Comparison of ENCODE assay signal across 28 cellular contexts in genomic region chr12:2819810-2820209, GRCh38. TPM values are rescaled to one million over a fixed set of nuclear protein-coding genes. Genes with fewer than 3 reads are reported as not detected.
"Had no signal": no experiment of that assay in that cellular context is flagged by ENCODE, and none has a peak within 500 bp of the region (broad histone marks: within the 10 kb centered on the region; RNA-seq: fewer than 3 reads in every experiment).

No MANE protein-coding gene starts in this region.

- H3K9me3 Mint-ChIP-seq: activated T-cell treated with anti-CD3 and anti-CD28 coated beads, Interleukin-2, amount 50 U/mL, for 24 hours; activated T-helper 1 cell treated with anti-CD3 and anti-CD28 coated beads, Interleukin-12 subunit alpha, Interleukin-12 subunit beta, Interleukin-2, Interleukin-4 antibody, amounts not matched to agents 30 ng/mL and 10 ng/mL and 1 ng/mL, durations not matched to agents 14 hours and 24 hours and 36 hours; WTC11 had no signal

- ATAC-seq: activated CD8-positive, alpha-beta memory T cell treated with anti-CD3 and anti-CD28 coated beads, Interleukin-2, amount 10 ng/mL, durations not matched to agents 7 days and 5 days; SK-N-SH treated with all-trans-retinoic acid at 6 μM for 48 hours; WTC11 had no signal

- H3K27me3 ChIP-seq: brain microvascular endothelial cell, cardiac muscle cell, SJSA1 had no signal

- H3K27me3 Mint-ChIP-seq: activated CD8-positive, alpha-beta memory T cell treated with anti-CD3 and anti-CD28 coated beads, Interleukin-2, amount 10 ng/mL, durations not matched to agents 7 days and 5 days; activated naive CD8-positive, alpha-beta T cell; activated T-cell treated with anti-CD3 and anti-CD28 coated beads, Interleukin-2, amount 50 U/mL, for 24 hours had no signal

- H3K9ac ChIP-seq: KMS-11 had no signal

- H3K4me2 ChIP-seq: KMS-11 had no signal

- H3K4me3 Mint-ChIP-seq: activated CD8-positive, alpha-beta memory T cell treated with anti-CD3 and anti-CD28 coated beads, Interleukin-2, amount 10 ng/mL, durations not matched to agents 7 days and 5 days; activated naive CD8-positive, alpha-beta T cell; activated T-cell treated with anti-CD3 and anti-CD28 coated beads, Interleukin-2, amount 50 U/mL, for 24 hours; activated T-helper 1 cell treated with anti-CD3 and anti-CD28 coated beads, Interleukin-12 subunit alpha, Interleukin-12 subunit beta, Interleukin-2, Interleukin-4 antibody, amounts not matched to agents 30 ng/mL and 10 ng/mL and 1 ng/mL, durations not matched to agents 14 hours and 24 hours and 36 hours; WTC11 had no signal

- H3K4me3 ChIP-seq: cardiac muscle cell, SJSA1 had no signal

- DNase-seq: activated CD4-positive, alpha-beta T cell treated with anti-CD3 and anti-CD28 coated beads for 48 hours; activated CD4-positive, alpha-beta T cell treated with anti-CD3 and anti-CD28 coated beads, Interleukin-2, amount 50 U/mL, for 4 hours; activated CD4-positive, CD25-positive, alpha-beta regulatory T cell treated with anti-CD3 and anti-CD28 coated beads, Interleukin-2, amount 50 U/mL, for 72 hours; activated CD8-positive, alpha-beta memory T cell treated with anti-CD3 and anti-CD28 coated beads, Interleukin-2, amount 10 ng/mL, durations not matched to agents 7 days and 5 days; activated effector memory CD4-positive, alpha-beta T cell treated with Interleukin-2 at 50 U/mL for 16 hours; activated naive CD4-positive, alpha-beta T cell; activated T-cell treated with anti-CD3 and anti-CD28 coated beads, Interleukin-2, amount 50 U/mL, for 24 hours; amygdala; brain microvascular endothelial cell; NCI-H1092; NCI-H1436; NCI-H1694 treated with DMSO at 0.1 percent for 48 hours; NCI-H2029 treated with DMSO at 0.1 percent for 48 hours; NCI-H446; NCI-H524; SHP77; SW 1271; T-helper 9 cell had no signal

- H3K27ac ChIP-seq: brain microvascular endothelial cell, cardiac muscle cell, KMS-11, SJSA1 had no signal

- FAIRE-seq: RCC 7860 had no signal

- H3K9me3 ChIP-seq: SJSA1 had no signal

- H3K27ac Mint-ChIP-seq: activated CD8-positive, alpha-beta memory T cell treated with anti-CD3 and anti-CD28 coated beads, Interleukin-2, amount 10 ng/mL, durations not matched to agents 7 days and 5 days; activated naive CD8-positive, alpha-beta T cell; activated T-cell treated with anti-CD3 and anti-CD28 coated beads, Interleukin-2, amount 50 U/mL, for 24 hours; WTC11 had no signal

RNA-seq across cellular contexts. Expression of gene NRIP2, which starts 15.0 kb away (rescaled TPM):
- total RNA-seq: activated CD8-positive, alpha-beta memory T cell treated with anti-CD3 and anti-CD28 coated beads, Interleukin-2, amount 10 ng/mL, durations not matched to agents 7 days and 5 days; activated T-helper 1 cell treated with anti-CD3 and anti-CD28 coated beads, Interleukin-12 subunit alpha, Interleukin-12 subunit beta, Interleukin-2, Interleukin-4 antibody, amounts not matched to agents 30 ng/mL and 10 ng/mL and 1 ng/mL, durations not matched to agents 14 hours and 24 hours and 36 hours; cardiac muscle cell; MCF 10A; T-helper 1 cell treated with Interleukin-12 subunit alpha and Interleukin-12 subunit beta and Interleukin-4 antibody, amounts not matched to agents 30 ng/mL and 1 ng/mL, for 36 hours; WTC11 had no signal

RNA-seq across cellular contexts. Expression of gene TEX52, which starts 37.0 kb away (rescaled TPM):
- total RNA-seq: activated T-helper 1 cell treated with anti-CD3 and anti-CD28 coated beads, Interleukin-12 subunit alpha, Interleukin-12 subunit beta, Interleukin-2, Interleukin-4 antibody, amounts not matched to agents 30 ng/mL and 10 ng/mL and 1 ng/mL, durations not matched to agents 14 hours and 24 hours and 36 hours; cardiac muscle cell; MCF 10A; SJSA1; T-helper 1 cell treated with Interleukin-12 subunit alpha and Interleukin-12 subunit beta and Interleukin-4 antibody, amounts not matched to agents 30 ng/mL and 1 ng/mL, for 36 hours; WTC11 had no signal
- polyA plus RNA-seq: cardiac muscle cell had no signal
